In the genomic region with DNA sequence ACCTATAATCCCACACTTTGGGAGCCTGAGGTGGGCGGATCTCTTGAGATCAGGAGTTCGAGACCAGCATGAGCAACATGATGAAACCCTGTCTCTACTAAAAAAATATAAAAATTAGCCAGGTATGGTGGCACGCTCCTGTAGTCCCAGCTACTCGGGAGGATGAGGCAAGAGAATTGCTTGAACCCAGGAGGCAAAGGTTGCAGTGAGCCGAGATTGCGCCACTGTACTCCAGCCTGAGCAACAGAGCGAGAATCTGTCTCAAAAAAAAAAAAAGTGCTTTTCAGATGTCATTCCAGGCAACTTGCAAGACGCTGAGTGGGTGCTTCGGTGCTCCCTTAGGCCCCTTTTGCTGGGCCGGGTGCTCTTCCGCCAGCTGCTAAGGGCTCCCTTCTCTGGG, we compare ENCODE assay signal across 3 cellular contexts. TPM values are rescaled to one million over a fixed set of nuclear protein-coding genes. Genes with fewer than 3 reads are reported as not detected.
"Had no signal": no experiment of that assay in that cellular context is flagged by ENCODE, and none has a peak within 500 bp of the region (broad histone marks: within the 10 kb centered on the region; RNA-seq: fewer than 3 reads in every experiment).

No MANE protein-coding gene starts in this region.

RNA-seq across cellular contexts. Expression of a gene that starts 21.2 kb away (rescaled TPM):
- total RNA-seq: LHCN-M2, MCF 10A, NCI-H460 had no signal
